ENCODE assay signal across 15 cellular contexts in genomic region chr4:86948276-86948675, GRCh38. TPM values are rescaled to one million over a fixed set of nuclear protein-coding genes. Genes with fewer than 3 reads are reported as not detected.
DNase-seq lines count a peak whose midpoint lies in the region; ATAC-seq, FAIRE-seq and TF ChIP-seq lines count a peak whose summit lies in the region.
"Had no signal": no experiment of that assay in that cellular context is flagged by ENCODE, and none has a peak within 500 bp of the region (broad histone marks: within the 10 kb centered on the region; RNA-seq: fewer than 3 reads in every experiment).

No MANE protein-coding gene starts in this region.

- no peaks in the 10 kb centered on the region for H3K79me2 ChIP-seq in smooth muscle cell (ENCODE audit: low read depth)

- H2AFZ ChIP-seq in smooth muscle cell (ENCODE audit: low read depth) = no peak overlapping the region

- H3K4me3 ChIP-seq in dorsolateral prefrontal cortex = no peak overlapping the region
- H3K4me3 ChIP-seq in smooth muscle cell = no peak overlapping the region
- no peak overlapping the region for H3K4me3 ChIP-seq in suprapubic skin
- no peak overlapping the region for H3K4me3 ChIP-seq in ascending aorta
- H3K4me3 ChIP-seq: psoas muscle had no signal

- peak; percentile 33 for FAIRE-seq in GM12891 (lab: Jason Lieb, UNC)

- H4K20me1 ChIP-seq in smooth muscle cell (ENCODE audit: low read depth) = peaks cover 3% of the 10 kb centered on the region

- TF ChIP-seq CTCF in dorsolateral prefrontal cortex (IDR thresholded peaks at IDR 0.05 in 54 of 56, conservative IDR thresholded peaks at IDR 0.05 in 2 of 56; ENCODE audit: low read depth in 1 of 56, partially characterized antibody in 56 of 56) (no peak), smooth muscle cell (IDR thresholded peaks at IDR 0.05; ENCODE audit: borderline replicate concordance, insufficient read depth, poor library complexity, severe bottlenecking) (no peak), suprapubic skin (IDR thresholded peaks at IDR 0.05) (no peak), ascending aorta (IDR thresholded peaks at IDR 0.05) (no peak)

- H3K4me1 ChIP-seq in smooth muscle cell (ENCODE audit: low read depth) (peaks cover 21% of the 10 kb centered on the region), suprapubic skin (peaks cover 24% of the 10 kb centered on the region), ascending aorta (peaks cover 0 to 12% of the 10 kb centered on the region in 2 donors)

- no peaks in the 10 kb centered on the region for H3K36me3 ChIP-seq in smooth muscle cell (ENCODE audit: low read depth)
- peaks cover 8% of the 10 kb centered on the region for H3K36me3 ChIP-seq in suprapubic skin
- H3K36me3 ChIP-seq in ascending aorta = peaks cover 10 to 12% of the 10 kb centered on the region in 2 donors

- no peak for DNase-seq in GM12891 (ENCODE audit: insufficient read length, low spot score)
- peak; percentile 1 for DNase-seq in NCI-H2107 (lab: John Stamatoyannopoulos, UW)
- DNase-seq in dorsolateral prefrontal cortex = no peak
- no peak for DNase-seq in smooth muscle cell (lab: John Stamatoyannopoulos, UW; ENCODE audit: unreplicated experiment)
- DNase-seq in suprapubic skin (ENCODE audit: low spot score in 2 of 2) = no peak
- DNase-seq in ascending aorta (ENCODE audit: low spot score in 2 of 2) = no peak
- DNase-seq: activated naive CD4-positive, alpha-beta T cell treated with anti-CD3 and anti-CD28 coated beads for 36 hours; caudate nucleus; NCI-H1092 treated with DMSO at 0.1 percent for 48 hours; NCI-H748 treated with DMSO at 0.1 percent for 48 hours; psoas muscle; stimulated activated naive B cell treated with anti-CD40 and anti-IgM and Interleukin-4, amounts not matched to agents 10 μg/mL and 1 μg/mL and 100 μg/mL, for 72 hours had no signal

- no peak for TF ChIP-seq EP300 in suprapubic skin (IDR thresholded peaks at IDR 0.05)

- 67% methylated on average over 1 of the region's 1 CpG for WGBS in smooth muscle cell (ENCODE audit: low lambda C conversion rate)
- WGBS in suprapubic skin = 83% methylated on average over 1 of the region's 1 CpG

- intact Hi-C loops in dorsolateral prefrontal cortex (cut with DNase I) (no loop called here), ascending aorta (cut with DNase I) (no loop called here)

- H3K9me3 ChIP-seq in smooth muscle cell (replicated peaks; ENCODE audit: low read depth) (no peaks in the 10 kb centered on the region), suprapubic skin (no peaks in the 10 kb centered on the region), ascending aorta (no peaks in the 10 kb centered on the region)
- H3K9me3 ChIP-seq: psoas muscle had no signal

- no peaks in the 10 kb centered on the region for H3K27me3 ChIP-seq in dorsolateral prefrontal cortex
- H3K27me3 ChIP-seq in smooth muscle cell (ENCODE audit: low read depth) = no peaks in the 10 kb centered on the region
- no peaks in the 10 kb centered on the region for H3K27me3 ChIP-seq in suprapubic skin
- H3K27me3 ChIP-seq in ascending aorta = no peaks in the 10 kb centered on the region

- H3F3A ChIP-seq in smooth muscle cell (ENCODE audit: low read depth) = no peaks in the 10 kb centered on the region

- peak; percentile 37 for ATAC-seq in HG02588 (IDR thresholded peaks at IDR 0.05; ENCODE audit: unreplicated experiment)
- ATAC-seq in esophagus mucosa = peak; percentile 77
- ATAC-seq: psoas muscle; Right ventricle myocardium inferior; stimulated activated naive B cell treated with anti-CD40 and anti-IgM and Interleukin-4, amounts not matched to agents 10 μg/mL and 1 μg/mL and 100 μg/mL, for 72 hours had no signal

- no peak overlapping the region for H3K27ac ChIP-seq in dorsolateral prefrontal cortex
- H3K27ac ChIP-seq in smooth muscle cell (ENCODE audit: low read depth) = no peak overlapping the region
- no peak overlapping the region for H3K27ac ChIP-seq in suprapubic skin
- no peak overlapping the region for H3K27ac ChIP-seq in ascending aorta

- no peak overlapping the region for H3K9ac ChIP-seq in smooth muscle cell (ENCODE audit: low read depth)

- H3K4me2 ChIP-seq in smooth muscle cell = no peak overlapping the region

- TF ChIP-seq POLR2A in GM12891 (IDR thresholded peaks at IDR 0.05; ENCODE audit: low read depth, low read length) (no peak), suprapubic skin (IDR thresholded peaks at IDR 0.05) (no peak)

TF ChIP-seq in GM12891, 5 proteins besides CTCF, POLR2A, EP300 and RAD21:
- no peak for TF ChIP-seq TAF1 (IDR thresholded peaks at IDR 0.05; ENCODE audit: low read depth, low read length)

RNA-seq across cellular contexts. Expression of gene AFF1, which starts 13.5 kb away (rescaled TPM):
- polyA plus RNA-seq in GM12891 (2012; ENCODE audit: low read depth, missing spikeins) = 17.2 TPM
- total RNA-seq in esophagus mucosa (39.8 TPM), dorsolateral prefrontal cortex (10 to 100 TPM; 37.6 to 89.2 (median 55.4) TPM), smooth muscle cell (17.7 and 22.0 TPM in 2 replicates), suprapubic skin (100 to 1,000 TPM in 2 of 4 donors, 10 to 100 TPM in 2; 67.2 to 175 (median 103) TPM), ascending aorta (112 TPM)
- polyA plus RNA-seq in smooth muscle cell = 6.6 and 12.7 TPM in 2 replicates

RNA-seq across cellular contexts. Expression of gene C4orf36, which starts 56.1 kb away (rescaled TPM):
- polyA plus RNA-seq in GM12891 (2012; ENCODE audit: low read depth, missing spikeins) = not detected
- total RNA-seq in esophagus mucosa = 2.4 TPM
- total RNA-seq in dorsolateral prefrontal cortex = 1 to 10 TPM in 92 of 120 experiments, under 1 TPM in 7, not detected in 21; 0.52 to 5.5 (median 2.0) TPM
- 1.3 and 5.1 TPM in 2 replicates for total RNA-seq in smooth muscle cell
- not detected in 2 replicates for polyA plus RNA-seq in smooth muscle cell
- 1 to 10 TPM in 2 of 4 donors, under 1 TPM in 1, not detected in 1; 0.83 to 2.4 (median 1.4) TPM for total RNA-seq in suprapubic skin
- not detected for total RNA-seq in ascending aorta
